Comparison of ENCODE assay signal across 8 cellular contexts in genomic region chr3:98900265-98901031, GRCh38. TPM values are rescaled to one million over a fixed set of nuclear protein-coding genes. Genes with fewer than 3 reads are reported as not detected.
DNase-seq lines count a peak whose midpoint lies in the region; ATAC-seq, FAIRE-seq and TF ChIP-seq lines count a peak whose summit lies in the region.

No MANE protein-coding gene starts in this region.

- DNase-seq in epithelial cell of prostate (ENCODE audit: low read depth, low spot score), result no peak
- no peak for DNase-seq in progenitor cell of endocrine pancreas (ENCODE audit: low spot score, unreplicated experiment)
- DNase-seq in amniotic stem cell (lab: John Stamatoyannopoulos, UW), result no peak
- no peak for DNase-seq in D721Med (ENCODE audit: insufficient read length, low spot score)

- TF ChIP-seq CTCF in OCI-LY3 (IDR thresholded peaks at IDR 0.05; ENCODE audit: low read depth, low read length) (no peak), progenitor cell of endocrine pancreas (IDR thresholded peaks at IDR 0.05; ENCODE audit: unreplicated experiment) (no peak), D721Med (IDR thresholded peaks at IDR 0.05; ENCODE audit: insufficient read depth, missing control alignments) (no peak)

- peaks cover 11% of the 10 kb centered on the region; the same call in 1 of the 2 replicates for H3K4me1 ChIP-seq in OCI-LY3 (ENCODE audit: low read length)

- no peaks in the 10 kb centered on the region for H3K27me3 ChIP-seq in OCI-LY3 (ENCODE audit: low read depth, low read length)

- H2AFZ ChIP-seq in OCI-LY3 (ENCODE audit: low read depth, low read length), result no peak overlapping the region

- no peaks in the 10 kb centered on the region for H3K9me3 Mint-ChIP-seq in progenitor cell of endocrine pancreas (ENCODE audit: low read depth)

- FAIRE-seq in D721Med (lab: Jason Lieb, UNC), result no peak

- H3K36me3 Mint-ChIP-seq in progenitor cell of endocrine pancreas (ENCODE audit: insufficient read depth), result no peaks in the 10 kb centered on the region

- H3K27ac ChIP-seq in OCI-LY3 (ENCODE audit: low read length) (no peak overlapping the region), epithelial cell of prostate (peak overlapping the region; percentile 80)

- peak overlapping the region; percentile 97 for H3K27ac Mint-ChIP-seq in progenitor cell of endocrine pancreas

- peak overlapping the region; percentile 73 for H3K9ac ChIP-seq in OCI-LY3 (ENCODE audit: low read length)

- H3K4me3 ChIP-seq in GM08714 (ENCODE audit: low read length) (peak overlapping the region; percentile 62), OCI-LY3 (ENCODE audit: low read length) (peak overlapping the region; percentile 86)

- ATAC-seq in HG02840 (IDR thresholded peaks at IDR 0.05; ENCODE audit: low FRiP score, unreplicated experiment) (no peak), GM19455 (IDR thresholded peaks at IDR 0.05; ENCODE audit: unreplicated experiment) (no peak)

- H3K4me2 ChIP-seq in OCI-LY3 (ENCODE audit: low read length), result peak overlapping the region; percentile 71

- peak overlapping the region; percentile 97 for H3K4me3 Mint-ChIP-seq in progenitor cell of endocrine pancreas (ENCODE audit: low read depth)

- no peaks in the 10 kb centered on the region for H3K36me3 ChIP-seq in OCI-LY3 (replicated peaks; ENCODE audit: low read depth, low read length)

- no peaks in the 10 kb centered on the region for H3K9me3 ChIP-seq in OCI-LY3 (ENCODE audit: insufficient read depth, low read length)

- no peaks in the 10 kb centered on the region for H3K27me3 Mint-ChIP-seq in progenitor cell of endocrine pancreas

- no peaks in the 10 kb centered on the region; the same call in 1 of the 2 replicates for H3K79me2 ChIP-seq in OCI-LY3 (ENCODE audit: low read length)

- no peaks in the 10 kb centered on the region for H4K20me1 ChIP-seq in OCI-LY3 (ENCODE audit: insufficient read depth, low read length)

- H3K4me1 Mint-ChIP-seq in progenitor cell of endocrine pancreas (ENCODE audit: low read depth), result peaks cover 24% of the 10 kb centered on the region

RNA-seq across cellular contexts. Expression of gene DCBLD2, which starts 1.0 kb away (rescaled TPM):
- 85.5 and 86.8 TPM in 2 replicates for total RNA-seq in progenitor cell of endocrine pancreas
